Comparison of ENCODE assay signal across 8 cellular contexts in genomic region chr17:21214777-21215541, GRCh38. TPM values are rescaled to one million over a fixed set of nuclear protein-coding genes. Genes with fewer than 3 reads are reported as not detected.
DNase-seq lines count a peak whose midpoint lies in the region; ATAC-seq and TF ChIP-seq lines count a peak whose summit lies in the region.

No MANE protein-coding gene starts in this region.

- CTCF ChIA-PET in AG04450 (lab: Charles Lee) = interaction anchor here (0.6 kb wide), 1 partner anchor 11 kb away, joined by 9 read pairs; no protein-coding TSS in a partner anchor

- 6 to 11% (median 6%) methylated on average over 14 to 23 of the region's 23 CpGs for WGBS in spleen, 5 donors

- ATAC-seq in GM18870 (IDR thresholded peaks at IDR 0.05; ENCODE audit: unreplicated experiment) (peak; percentile 23), HG03439 (IDR thresholded peaks at IDR 0.05; ENCODE audit: unreplicated experiment) (peak; percentile 12)
- ATAC-seq in activated CD4-positive, CD25-positive, alpha-beta regulatory T cell treated with anti-CD3 and anti-CD28 coated beads, Interleukin-2, amount 50 U/mL, for 24 hours = no peak

- TF ChIP-seq POLR2A in spleen (IDR thresholded peaks at IDR 0.05) = no peak

- H3K9me3 ChIP-seq in AG04450 (ENCODE audit: control insufficient read depth, insufficient read depth, low read length) = no peaks in the 10 kb centered on the region; the same call in 1 of the 2 replicates
- no peaks in the 10 kb centered on the region for H3K9me3 ChIP-seq in adipocyte (ENCODE audit: control insufficient read depth, low read length)
- H3K9me3 ChIP-seq in iPS-15b (ENCODE audit: control insufficient read depth, insufficient read depth, low read length) = no peaks in the 10 kb centered on the region
- H3K9me3 ChIP-seq in spleen = no peaks in the 10 kb centered on the region

- H3K4me1 ChIP-seq in adipocyte (ENCODE audit: control insufficient read depth, insufficient read depth, low read length) (peaks cover 42% of the 10 kb centered on the region), iPS-15b (ENCODE audit: control insufficient read depth, insufficient read depth, low read length) (peaks cover 15% of the 10 kb centered on the region), spleen (peaks cover 31 to 74% (median 59%) of the 10 kb centered on the region in 6 donors)

- DNase-seq in AG04450 (ENCODE audit: low read depth, low spot score) (no peak), adipocyte (ENCODE audit: low read depth) (peak; percentile 56), spleen (peak; percentile 84)
- no peak for DNase-seq in stimulated activated CD4-positive, alpha-beta T cell treated with anti-CD3 and anti-CD28 coated beads, Interleukin-12 subunit alpha, Interleukin-12 subunit beta, amount 100 ng/mL, for 4 hours

- TF ChIP-seq CTCF in AG04450 (IDR thresholded peaks at IDR 0.05; ENCODE audit: low read depth, low read length) (no peak), spleen (IDR thresholded peaks at IDR 0.05 in 8 of 11, conservative IDR thresholded peaks at IDR 0.05 in 3 of 11) (no peak)

- H3K4me3 ChIP-seq in AG04450 (ENCODE audit: low read depth, low read length) = peak overlapping the region; percentile 93
- H3K4me3 ChIP-seq in adipocyte (ENCODE audit: low read length) = peak overlapping the region; percentile 92
- H3K4me3 ChIP-seq in iPS-15b (ENCODE audit: low read depth, low read length) = peak overlapping the region; percentile 94
- H3K4me3 ChIP-seq in spleen = peak overlapping the region; percentile 82 to 99 (median 98)

- POLR2A ChIA-PET in AG04450 (lab: Yijun Ruan, JAX) = interaction anchor here (1.6 to 2.8 kb wide), 2 partner anchors 60 to 171 kb away, joined by 4 to 8 read pairs; partner anchors contain the start of gene USP22

- peaks cover 11% of the 10 kb centered on the region for H3K36me3 ChIP-seq in adipocyte (ENCODE audit: control insufficient read depth, insufficient read depth, low read length, severe bottlenecking)
- H3K36me3 ChIP-seq in iPS-15b (ENCODE audit: control insufficient read depth, insufficient read depth, low read length) = peaks cover 8% of the 10 kb centered on the region
- peaks cover 0 to 12% (median 10%) of the 10 kb centered on the region in 6 donors for H3K36me3 ChIP-seq in spleen

- H3K9ac ChIP-seq in adipocyte (ENCODE audit: low read length) (peak overlapping the region; percentile 99), iPS-15b (ENCODE audit: low read depth, low read length) (peak overlapping the region; percentile 94)

- H3K27ac ChIP-seq in AG04450 (ENCODE audit: low read depth, low read length) (peak overlapping the region; percentile 89), spleen (peak overlapping the region; percentile 90 to 98 (median 94))

- intact Hi-C loops in spleen (cut with DNase I; ENCODE audit: low total_unique reads) = loop anchor here (10.0 kb wide), 1 partner anchor 80 kb away; no protein-coding TSS in a partner anchor

- no peaks in the 10 kb centered on the region for H3K27me3 ChIP-seq in AG04450 (ENCODE audit: control insufficient read depth, insufficient read depth, low read length)
- no peaks in the 10 kb centered on the region for H3K27me3 ChIP-seq in adipocyte (replicated peaks; ENCODE audit: control insufficient read depth, insufficient read depth, low read length)
- H3K27me3 ChIP-seq in iPS-15b (ENCODE audit: control insufficient read depth, insufficient read depth, low read length) = no peaks in the 10 kb centered on the region
- no peaks in the 10 kb centered on the region for H3K27me3 ChIP-seq in spleen (replicated peaks in 1 of 7)

RNA-seq across cellular contexts. Expression of gene TMEM11, which starts 1.0 kb away (rescaled TPM):
- polyA plus RNA-seq in AG04450 (2011; rRNA removed) = 27.5 and 33.9 TPM in 2 replicates
- 31.3 and 37.8 TPM in 2 replicates for polyA minus RNA-seq in AG04450 (2011; rRNA and poly(A)+ RNA removed)
- 10 to 100 TPM; 17.9 to 25.0 (median 19.9) TPM for total RNA-seq in spleen
- 10 to 100 TPM; 14.2 to 22.6 (median 20.7) TPM for polyA plus RNA-seq in spleen

RNA-seq across cellular contexts. Expression of gene NATD1, which starts 38.3 kb away (rescaled TPM):
- 4.0 and 5.2 TPM in 2 replicates for polyA plus RNA-seq in AG04450 (2011; rRNA removed)
- polyA minus RNA-seq in AG04450 (2011; rRNA and poly(A)+ RNA removed) = 5.0 and 6.2 TPM in 2 replicates
- total RNA-seq in spleen = 10 to 100 TPM in 6 of 7 donors, 1 to 10 TPM in 1; 9.4 to 31.0 (median 16.6) TPM
- polyA plus RNA-seq in spleen = 1 to 10 TPM; 1.3 to 5.9 (median 1.9) TPM

Comparison
In these comparisons a context has a peak if more than half of its experiments do, and no peak if none do; other contexts are left out.
1. DNase-seq: peak in adipocyte (single experiment) and spleen (single experiment); none in AG04450 (single experiment) and stimulated activated CD4-positive, alpha-beta T cell treated with anti-CD3 and anti-CD28 coated beads, Interleukin-12 subunit alpha, Interleukin-12 subunit beta, amount 100 ng/mL, for 4 hours (single experiment).
2. ATAC-seq: peak in GM18870 (single experiment) and HG03439 (single experiment); none in activated CD4-positive, CD25-positive, alpha-beta regulatory T cell treated with anti-CD3 and anti-CD28 coated beads, Interleukin-2, amount 50 U/mL, for 24 hours (0 of 2).
3. Peak in every context shown above with its lines, with median percentiles within 50 percentile points of each other: H3K4me3 ChIP-seq.